ENCODE assay signal across 1 cellular context in genomic region chr16:14494396-14494795, GRCh38.
TF ChIP-seq lines count a peak whose summit lies in the region.

No MANE protein-coding gene starts in this region.

TF ChIP-seq in IMR-90, 13 proteins besides CTCF, POLR2A, EP300 and RAD21 (continued from another document):
- TF ChIP-seq USF2 (IDR thresholded peaks at IDR 0.05; ENCODE audit: low read depth, low read length), result no peak
- TF ChIP-seq MAZ (IDR thresholded peaks at IDR 0.05; ENCODE audit: borderline replicate concordance, low read depth, low read length), result no peak
- TF ChIP-seq RCOR1 (IDR thresholded peaks at IDR 0.05; ENCODE audit: insufficient replicate concordance, low read length), result no peak
- no peak for TF ChIP-seq NFE2L2 (IDR thresholded peaks at IDR 0.05; ENCODE audit: low read depth, low read length)
- TF ChIP-seq CHD1 (IDR thresholded peaks at IDR 0.05; ENCODE audit: low read depth, low read length), result no peak
